In the genomic region with DNA sequence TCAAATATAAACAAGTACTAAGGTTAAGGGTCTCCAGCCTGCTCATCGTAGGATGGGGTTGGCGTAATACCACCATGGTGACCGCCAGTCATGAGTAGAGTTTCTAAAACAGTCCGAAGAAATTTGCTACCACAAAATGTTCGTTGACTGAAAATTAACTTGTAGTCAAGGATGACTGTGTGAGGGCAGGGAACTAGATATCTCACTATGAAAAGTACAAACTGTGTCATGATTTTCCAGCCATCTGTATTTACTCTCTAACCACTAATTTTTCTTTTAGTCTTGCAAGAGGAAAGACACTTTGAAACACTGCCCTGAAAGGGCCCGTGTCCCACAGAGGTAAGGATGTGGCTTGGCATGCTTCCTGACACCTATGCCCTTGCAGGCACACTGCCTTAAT, we compare ENCODE assay signal across 14 cellular contexts.
A peak's percentile ranks its signal among the peaks of the same experiment; 100 is the strongest.
DNase-seq lines count a peak whose midpoint lies in the region; ATAC-seq, FAIRE-seq and TF ChIP-seq lines count a peak whose summit lies in the region.
"Had no signal": no experiment of that assay in that cellular context is flagged by ENCODE, and none has a peak within 500 bp of the region (broad histone marks: within the 10 kb centered on the region; RNA-seq: fewer than 3 reads in every experiment).

No MANE protein-coding gene starts in this region.

- no peaks in the 10 kb centered on the region for H3K27me3 Mint-ChIP-seq in T-helper 1 cell treated with Interleukin-12 subunit alpha and Interleukin-12 subunit beta and Interleukin-4 antibody, amounts not matched to agents 30 μg/mL and 1 μg/mL, for 36 hours (ENCODE audit: low read depth)
- H3K27me3 Mint-ChIP-seq in natural killer cell treated with Interleukin-12 subunit alpha and Interleukin-12 subunit beta and Interleukin-15 and Interleukin-18, amount 100 ng/mL, for 72 hours, result no peaks in the 10 kb centered on the region

- DNase-seq in GM12892 (ENCODE audit: insufficient read length), result no peak
- peak; percentile 77 for DNase-seq in activated effector memory CD4-positive, alpha-beta T cell treated with anti-CD3 and anti-CD28 coated beads, Interleukin-2, amount 50 U/mL, for 16 hours
- no peak for DNase-seq in natural killer cell treated with Interleukin-12 subunit alpha and Interleukin-12 subunit beta and Interleukin-15 and Interleukin-18, amount 100 ng/mL, for 72 hours (ENCODE audit: low spot score)
- no peak for DNase-seq in effector CD8-positive, alpha-beta T cell (lab: John Stamatoyannopoulos, UW)
- no peak for DNase-seq in posterior vena cava (ENCODE audit: low spot score)
- DNase-seq in cerebellum (ENCODE audit: low spot score), result no peak
- DNase-seq: HCEC 1CT, kidney glomerular epithelial cell, NCI-H187 treated with DMSO at 0.1 percent for 48 hours, NCI-H526, RPMI8226, T1000 had no signal

- H3K4me1 Mint-ChIP-seq in T-helper 1 cell treated with Interleukin-12 subunit alpha and Interleukin-12 subunit beta and Interleukin-4 antibody, amounts not matched to agents 30 μg/mL and 1 μg/mL, for 36 hours (ENCODE audit: low read depth), result peaks cover 66% of the 10 kb centered on the region
- H3K4me1 Mint-ChIP-seq in natural killer cell treated with Interleukin-12 subunit alpha and Interleukin-12 subunit beta and Interleukin-15 and Interleukin-18, amount 100 ng/mL, for 72 hours (ENCODE audit: low read depth in 2 of 2), result peaks cover 49 to 61% of the 10 kb centered on the region in 2 donors

- intact Hi-C loops in posterior vena cava (cut with DNase I), result no loop called here

- peaks cover 29% of the 10 kb centered on the region for H3K36me3 Mint-ChIP-seq in T-helper 1 cell treated with Interleukin-12 subunit alpha and Interleukin-12 subunit beta and Interleukin-4 antibody, amounts not matched to agents 30 μg/mL and 1 μg/mL, for 36 hours (ENCODE audit: low read depth)
- H3K36me3 Mint-ChIP-seq in natural killer cell treated with Interleukin-12 subunit alpha and Interleukin-12 subunit beta and Interleukin-15 and Interleukin-18, amount 100 ng/mL, for 72 hours, result peaks cover 18% of the 10 kb centered on the region

- TF ChIP-seq POLR2A in GM12892 (IDR thresholded peaks at IDR 0.05; ENCODE audit: low read depth, low read length), result no peak

- H3K4me3 Mint-ChIP-seq in T-helper 1 cell treated with Interleukin-12 subunit alpha and Interleukin-12 subunit beta and Interleukin-4 antibody, amounts not matched to agents 30 μg/mL and 1 μg/mL, for 36 hours, result peak overlapping the region; percentile 70
- peak overlapping the region; percentile 87 for H3K4me3 Mint-ChIP-seq in natural killer cell treated with Interleukin-12 subunit alpha and Interleukin-12 subunit beta and Interleukin-15 and Interleukin-18, amount 100 ng/mL, for 72 hours

- peak; percentile 62 to 71 for ATAC-seq in natural killer cell treated with Interleukin-12 subunit alpha and Interleukin-12 subunit beta and Interleukin-15 and Interleukin-18, amount 100 ng/mL, for 72 hours

- peak overlapping the region; percentile 98 for H3K27ac Mint-ChIP-seq in T-helper 1 cell treated with Interleukin-12 subunit alpha and Interleukin-12 subunit beta and Interleukin-4 antibody, amounts not matched to agents 30 μg/mL and 1 μg/mL, for 36 hours
- H3K27ac Mint-ChIP-seq in natural killer cell treated with Interleukin-12 subunit alpha and Interleukin-12 subunit beta and Interleukin-15 and Interleukin-18, amount 100 ng/mL, for 72 hours, result peak overlapping the region; percentile 88 to 94

- peak; percentile 57 for FAIRE-seq in GM12892 (lab: Jason Lieb, UNC)
- FAIRE-seq: G401.6 had no signal

- H3K9me3 Mint-ChIP-seq in T-helper 1 cell treated with Interleukin-12 subunit alpha and Interleukin-12 subunit beta and Interleukin-4 antibody, amounts not matched to agents 30 μg/mL and 1 μg/mL, for 36 hours, result no peaks in the 10 kb centered on the region
- no peaks in the 10 kb centered on the region for H3K9me3 Mint-ChIP-seq in natural killer cell treated with Interleukin-12 subunit alpha and Interleukin-12 subunit beta and Interleukin-15 and Interleukin-18, amount 100 ng/mL, for 72 hours
